ENCODE assay signal across 9 cellular contexts in the genomic region with DNA sequence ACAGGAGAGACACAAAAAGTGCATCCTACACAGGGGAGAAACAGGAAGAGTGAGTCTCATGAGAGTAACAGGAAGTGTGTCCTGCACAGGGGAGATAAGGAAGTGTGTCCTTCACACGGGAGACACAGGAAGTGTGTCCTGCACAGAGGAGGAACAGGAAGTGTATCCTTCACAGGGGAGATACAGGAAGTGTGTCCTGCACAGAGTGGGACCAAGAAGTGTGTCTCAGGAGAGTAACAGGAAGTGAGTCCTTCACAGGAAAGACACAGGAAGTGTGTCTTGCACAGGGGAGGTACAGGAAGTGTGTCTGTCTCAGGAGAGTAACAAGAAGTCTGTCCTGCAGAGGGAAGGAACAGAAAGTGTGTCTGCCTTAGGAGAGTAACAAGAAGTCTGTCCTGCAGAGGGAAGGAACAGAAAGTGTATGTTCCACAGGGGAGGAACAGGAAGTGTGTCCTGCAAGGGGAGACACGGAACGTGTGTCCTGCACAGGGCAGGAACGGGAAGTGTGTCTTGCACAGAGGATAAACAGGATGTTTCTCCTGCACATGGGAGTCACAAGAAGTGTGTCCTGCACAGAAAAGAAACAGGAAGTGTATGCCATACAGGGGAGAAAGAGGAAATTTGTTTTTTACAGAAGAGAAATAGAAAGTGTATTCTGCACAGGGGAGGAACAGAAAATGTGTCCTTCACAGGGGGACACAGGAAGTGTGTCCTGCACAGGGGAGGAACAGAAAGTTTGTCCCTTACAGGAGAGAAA.
DNase-seq lines count a peak whose midpoint lies in the region; ATAC-seq and TF ChIP-seq lines count a peak whose summit lies in the region.
"Had no signal": no experiment of that assay in that cellular context is flagged by ENCODE, and none has a peak within 500 bp of the region (broad histone marks: within the 10 kb centered on the region; RNA-seq: fewer than 3 reads in every experiment).

No MANE protein-coding gene starts in this region.

- CTCF ChIA-PET in naive thymus-derived CD4-positive, alpha-beta T cell (lab: Charles Lee): no interaction called here

- peaks cover 10% of the 10 kb centered on the region for H3K9me3 Mint-ChIP-seq in HFFc6
- H3K9me3 Mint-ChIP-seq in naive thymus-derived CD4-positive, alpha-beta T cell: peaks cover 10 to 74% (median 37%) of the 10 kb centered on the region in 11 donors

- peak overlapping the region; percentile 49 for H3K4me3 ChIP-seq in naive thymus-derived CD4-positive, alpha-beta T cell (ENCODE audit: low read length)
- H3K4me3 ChIP-seq in tibial artery (no peak overlapping the region), foreskin fibroblast (ENCODE audit: low read depth in 1 of 2, low read length in 2 of 2) (no peak overlapping the region)

- H3K36me3 Mint-ChIP-seq in HFFc6 (ENCODE audit: low read depth): peaks cover 11% of the 10 kb centered on the region
- peaks cover 0 to 28% (median 12%) of the 10 kb centered on the region in 5 donors for H3K36me3 Mint-ChIP-seq in naive thymus-derived CD4-positive, alpha-beta T cell

- H3K4me3 Mint-ChIP-seq in HFFc6: peak overlapping the region; percentile 33; the same call in 1 of the 2 replicates
- peak overlapping the region; percentile 42 to 96 (median 79) for H3K4me3 Mint-ChIP-seq in naive thymus-derived CD4-positive, alpha-beta T cell

- DNase-seq in HFFc6 (no peak), RKO (ENCODE audit: low spot score) (peak; percentile 43), tibial artery (no peak), foreskin fibroblast (no peak), cortex of kidney (lab: John Stamatoyannopoulos, UW) (no peak), GM19240 (ENCODE audit: insufficient read length, low spot score) (no peak)
- peak in 5 of 9 donors; percentile 2 to 35 (median 20) for DNase-seq in naive thymus-derived CD4-positive, alpha-beta T cell
- DNase-seq: stimulated activated CD4-positive, alpha-beta T cell treated with anti-CD3 and anti-CD28 coated beads, Interleukin-2, amount 100 ng/mL, for 48 hours had no signal

- peaks cover 53% of the 10 kb centered on the region for H3K4me1 Mint-ChIP-seq in HFFc6 (ENCODE audit: low read depth)
- peaks cover 11 to 39% (median 22%) of the 10 kb centered on the region in 7 donors for H3K4me1 Mint-ChIP-seq in naive thymus-derived CD4-positive, alpha-beta T cell

- ATAC-seq in GM18517 (IDR thresholded peaks at IDR 0.05; ENCODE audit: unreplicated experiment): peak; percentile 73
- ATAC-seq in naive thymus-derived CD4-positive, alpha-beta T cell: no peak

- no peaks in the 10 kb centered on the region for H3K27me3 ChIP-seq in naive thymus-derived CD4-positive, alpha-beta T cell (ENCODE audit: control insufficient read depth in 2 of 2, insufficient read depth in 2 of 2, low read length in 2 of 2)
- H3K27me3 ChIP-seq in tibial artery: no peaks in the 10 kb centered on the region

- H3K27ac ChIP-seq in naive thymus-derived CD4-positive, alpha-beta T cell (ENCODE audit: low read depth, low read length): peak overlapping the region; percentile 50
- H3K27ac ChIP-seq in tibial artery: no peak overlapping the region

- H3K36me3 ChIP-seq in naive thymus-derived CD4-positive, alpha-beta T cell (ENCODE audit: control insufficient read depth in 2 of 3, insufficient read depth in 3 of 3, low read length in 3 of 3): no peaks in the 10 kb centered on the region
- H3K36me3 ChIP-seq in tibial artery: no peaks in the 10 kb centered on the region

- peaks cover 5% of the 10 kb centered on the region; the same call in 1 of the 2 replicates for H3K27me3 Mint-ChIP-seq in HFFc6 (ENCODE audit: insufficient read depth)
- H3K27me3 Mint-ChIP-seq in naive thymus-derived CD4-positive, alpha-beta T cell: peaks cover 0 to 9% (median 0%) of the 10 kb centered on the region in 5 donors

- TF ChIP-seq CTCF in HFFc6 (IDR thresholded peaks at IDR 0.05): no peak
- no peak for TF ChIP-seq CTCF in tibial artery (IDR thresholded peaks at IDR 0.05)
- no peak for TF ChIP-seq CTCF in foreskin fibroblast (IDR thresholded peaks at IDR 0.05; ENCODE audit: low read depth, low read length)

- H3K27ac Mint-ChIP-seq in HFFc6: peak overlapping the region; percentile 69
- H3K27ac Mint-ChIP-seq in naive thymus-derived CD4-positive, alpha-beta T cell: peak overlapping the region; percentile 11 to 96 (median 89)

- POLR2A ChIA-PET in naive thymus-derived CD4-positive, alpha-beta T cell (lab: Charles Lee): no interaction called here

- intact Hi-C loops in naive thymus-derived CD4-positive, alpha-beta T cell (cut with micrococcal nuclease): no loop called here
- intact Hi-C loops in tibial artery (cut with DNase I; ENCODE audit: low total_unique reads): no loop called here

- H3K4me1 ChIP-seq in naive thymus-derived CD4-positive, alpha-beta T cell (ENCODE audit: control insufficient read depth in 2 of 2, insufficient read depth in 2 of 2, low read length in 2 of 2): peaks cover 5 to 10% of the 10 kb centered on the region in 2 donors
- no peaks in the 10 kb centered on the region for H3K4me1 ChIP-seq in tibial artery

- H3K9me3 ChIP-seq in naive thymus-derived CD4-positive, alpha-beta T cell (ENCODE audit: control insufficient read depth in 2 of 3, low read length in 3 of 3): peaks cover 0 to 21% (median 0%) of the 10 kb centered on the region in 3 experiments
- H3K9me3 ChIP-seq in tibial artery: no peaks in the 10 kb centered on the region

Comparison
In these comparisons a context has a peak if more than half of its experiments do, and no peak if none do; other contexts are left out.
1. DNase-seq: peak in RKO (single experiment) and naive thymus-derived CD4-positive, alpha-beta T cell (5 of 9); none in HFFc6 (single experiment), tibial artery (0 of 2), foreskin fibroblast (0 of 2), cortex of kidney (single experiment) and GM19240 (single experiment).